ENCODE assay signal across 1 cellular context in the genomic region with DNA sequence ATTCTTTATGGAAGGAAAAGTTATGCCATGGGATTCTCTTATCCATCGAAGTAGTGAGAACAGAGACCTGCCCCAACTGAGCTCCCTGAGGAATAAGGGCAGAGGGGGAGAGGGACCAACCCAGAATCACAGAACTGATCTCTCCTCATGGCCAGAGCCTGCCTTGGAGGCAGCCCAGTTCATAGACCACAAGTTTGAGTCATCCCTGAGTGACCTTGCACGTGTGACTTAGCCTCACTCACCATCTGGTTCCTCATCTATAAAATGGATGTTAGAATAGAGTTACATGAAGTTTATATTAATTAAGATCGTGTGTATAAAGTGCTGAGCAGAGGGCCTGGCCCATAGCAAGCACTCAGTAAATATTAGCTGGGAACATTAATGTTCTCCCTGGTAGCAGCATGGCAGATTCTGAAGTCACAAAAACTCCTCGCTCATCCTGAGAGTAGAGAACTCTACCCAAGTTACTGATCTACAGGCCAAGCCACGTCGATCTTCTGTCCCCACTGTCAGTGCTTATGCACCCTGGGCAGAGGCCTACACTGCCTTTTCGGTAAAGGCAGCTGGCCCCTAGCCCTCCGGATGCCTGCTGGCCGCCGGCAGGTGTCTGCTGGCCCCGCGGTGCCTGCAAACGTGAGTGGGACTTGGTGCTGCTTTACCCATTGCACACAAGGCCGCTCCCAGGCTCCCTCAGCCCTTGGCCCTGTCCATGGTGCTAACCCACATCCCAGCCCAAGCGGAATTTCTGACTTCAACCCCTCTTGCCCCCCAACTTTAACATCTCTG.
TF ChIP-seq lines count a peak whose summit lies in the region.

No MANE protein-coding gene starts in this region.

TF ChIP-seq in WTC11, 78 proteins besides CTCF, POLR2A, EP300 and RAD21 (continued from another document):
- TF ChIP-seq, protein P1, sequence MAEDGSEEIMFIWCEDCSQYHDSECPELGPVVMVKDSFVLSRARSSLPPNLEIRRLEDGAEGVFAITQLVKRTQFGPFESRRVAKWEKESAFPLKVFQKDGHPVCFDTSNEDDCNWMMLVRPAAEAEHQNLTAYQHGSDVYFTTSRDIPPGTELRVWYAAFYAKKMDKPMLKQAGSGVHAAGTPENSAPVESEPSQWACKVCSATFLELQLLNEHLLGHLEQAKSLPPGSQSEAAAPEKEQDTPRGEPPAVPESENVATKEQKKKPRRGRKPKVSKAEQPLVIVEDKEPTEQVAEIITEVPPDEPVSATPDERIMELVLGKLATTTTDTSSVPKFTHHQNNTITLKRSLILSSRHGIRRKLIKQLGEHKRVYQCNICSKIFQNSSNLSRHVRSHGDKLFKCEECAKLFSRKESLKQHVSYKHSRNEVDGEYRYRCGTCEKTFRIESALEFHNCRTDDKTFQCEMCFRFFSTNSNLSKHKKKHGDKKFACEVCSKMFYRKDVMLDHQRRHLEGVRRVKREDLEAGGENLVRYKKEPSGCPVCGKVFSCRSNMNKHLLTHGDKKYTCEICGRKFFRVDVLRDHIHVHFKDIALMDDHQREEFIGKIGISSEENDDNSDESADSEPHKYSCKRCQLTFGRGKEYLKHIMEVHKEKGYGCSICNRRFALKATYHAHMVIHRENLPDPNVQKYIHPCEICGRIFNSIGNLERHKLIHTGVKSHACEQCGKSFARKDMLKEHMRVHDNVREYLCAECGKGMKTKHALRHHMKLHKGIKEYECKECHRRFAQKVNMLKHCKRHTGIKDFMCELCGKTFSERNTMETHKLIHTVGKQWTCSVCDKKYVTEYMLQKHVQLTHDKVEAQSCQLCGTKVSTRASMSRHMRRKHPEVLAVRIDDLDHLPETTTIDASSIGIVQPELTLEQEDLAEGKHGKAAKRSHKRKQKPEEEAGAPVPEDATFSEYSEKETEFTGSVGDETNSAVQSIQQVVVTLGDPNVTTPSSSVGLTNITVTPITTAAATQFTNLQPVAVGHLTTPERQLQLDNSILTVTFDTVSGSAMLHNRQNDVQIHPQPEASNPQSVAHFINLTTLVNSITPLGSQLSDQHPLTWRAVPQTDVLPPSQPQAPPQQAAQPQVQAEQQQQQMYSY (CRISPR knock-in tag; IDR thresholded peaks at IDR 0.05), result no peak
- TF ChIP-seq TCF7 (CRISPR knock-in tag; IDR thresholded peaks at IDR 0.05; ENCODE audit: low read depth), result peak; percentile 91; the same call in 1 of the 2 replicates
- TF ChIP-seq FOXJ3 (CRISPR knock-in tag; IDR thresholded peaks at IDR 0.05; ENCODE audit: borderline replicate concordance), result no peak
- TF ChIP-seq TEAD4 (CRISPR knock-in tag; IDR thresholded peaks at IDR 0.05), result peak; percentile 78
- peak; percentile 44; the same call in 1 of the 2 replicates for TF ChIP-seq NFYB (CRISPR knock-in tag; conservative IDR thresholded peaks at IDR 0.05; ENCODE audit: low read depth)
- no peak for TF ChIP-seq EMX1 (CRISPR knock-in tag; IDR thresholded peaks at IDR 0.05)
- TF ChIP-seq ZNF138 (CRISPR knock-in tag; conservative IDR thresholded peaks at IDR 0.05), result no peak
TF ChIP-seq in WTC11: peak in this region for 36.
